Comparison of ENCODE assay signal across 8 cellular contexts in genomic region chr1:110746644-110747259, GRCh38.
DNase-seq lines count a peak whose midpoint lies in the region; ATAC-seq and TF ChIP-seq lines count a peak whose summit lies in the region.
"Had no signal": no experiment of that assay in that cellular context is flagged by ENCODE, and none has a peak within 500 bp of the region (broad histone marks: within the 10 kb centered on the region; RNA-seq: fewer than 3 reads in every experiment).

No MANE protein-coding gene starts in this region.

- no peak for TF ChIP-seq CTCF in brain microvascular endothelial cell (IDR thresholded peaks at IDR 0.05; ENCODE audit: low read depth, low read length, missing control alignments)

- H3K36me3 Mint-ChIP-seq in memory B cell = no peaks in the 10 kb centered on the region

- no peaks in the 10 kb centered on the region for H3K36me3 ChIP-seq in brain microvascular endothelial cell (replicated peaks)

- peaks cover 18% of the 10 kb centered on the region for H3K27me3 Mint-ChIP-seq in memory B cell

- no peak overlapping the region for H3K27ac ChIP-seq in brain microvascular endothelial cell

- no peaks in the 10 kb centered on the region for H3K4me1 Mint-ChIP-seq in memory B cell

- H3K9me3 Mint-ChIP-seq in memory B cell = no peaks in the 10 kb centered on the region
- H3K9me3 Mint-ChIP-seq: T-helper 1 cell treated with Interleukin-12 subunit alpha and Interleukin-12 subunit beta and Interleukin-4 antibody, amounts not matched to agents 30 μg/mL and 1 μg/mL, for 36 hours had no signal

- no peak overlapping the region for H3K27ac Mint-ChIP-seq in memory B cell
- H3K27ac Mint-ChIP-seq: T-helper 1 cell treated with Interleukin-12 subunit alpha and Interleukin-12 subunit beta and Interleukin-4 antibody, amounts not matched to agents 30 μg/mL and 1 μg/mL, for 36 hours had no signal

- ATAC-seq in memory B cell (ENCODE audit: low read depth) (no peak), HG03196 (IDR thresholded peaks at IDR 0.05; ENCODE audit: unreplicated experiment) (no peak)
- ATAC-seq in stimulated activated naive CD8-positive, alpha-beta T cell treated with anti-CD3 and anti-CD28 coated beads, Interleukin-15, Interleukin-2, amounts not matched to agents 100 U/mL and 50 U/mL, for 24 hours = no peak

- in situ Hi-C loops in brain microvascular endothelial cell (cut with HindIII; ENCODE audit: low pct_ligation_motif_present, low sequenced_read_pairs) = no loop called here

- H3K4me3 ChIP-seq in brain microvascular endothelial cell (ENCODE audit: low read depth, low read length) = no peak overlapping the region

- no peak overlapping the region for H3K4me3 Mint-ChIP-seq in memory B cell
- H3K4me3 Mint-ChIP-seq: T-helper 1 cell treated with Interleukin-12 subunit alpha and Interleukin-12 subunit beta and Interleukin-4 antibody, amounts not matched to agents 30 μg/mL and 1 μg/mL, for 36 hours had no signal

- no peaks in the 10 kb centered on the region for H3K27me3 ChIP-seq in brain microvascular endothelial cell (replicated peaks)

- DNase-seq in HPDE6-E6E7 (ENCODE audit: extremely low spot score) (peak; percentile 32), T-helper 22 cell (ENCODE audit: low read depth) (peak; percentile 12), brain microvascular endothelial cell (peak; percentile 28), memory B cell (ENCODE audit: low spot score in 2 of 2) (peak; percentile 51 to 52), NCI-H1092 treated with DMSO at 0.1 percent for 48 hours (lab: John Stamatoyannopoulos, UW) (no peak)
- peak; percentile 61 for DNase-seq in stimulated activated naive CD8-positive, alpha-beta T cell treated with anti-CD3 and anti-CD28 coated beads, Interleukin-15, Interleukin-2, amounts not matched to agents 100 U/mL and 50 U/mL, for 24 hours
